14 cellular contexts compared by ENCODE assay signal in genomic region chr6:156102129-156102528, GRCh38.
DNase-seq lines count a peak whose midpoint lies in the region; FAIRE-seq and TF ChIP-seq lines count a peak whose summit lies in the region.
"Had no signal": no experiment of that assay in that cellular context is flagged by ENCODE, and none has a peak within 500 bp of the region (broad histone marks: within the 10 kb centered on the region; RNA-seq: fewer than 3 reads in every experiment).

No MANE protein-coding gene starts in this region.

- WGBS in mammary epithelial cell (ENCODE audit: low coverage, missing lambda C conversion rate) = 47% methylated on average over 3 of the region's 3 CpGs

- no peaks in the 10 kb centered on the region for H3K9me3 Mint-ChIP-seq in MCF 10A (ENCODE audit: unreplicated experiment)

- H3K36me3 Mint-ChIP-seq in MCF 10A (ENCODE audit: insufficient read depth, unreplicated experiment) = no peaks in the 10 kb centered on the region

- H3K4me3 Mint-ChIP-seq in MCF 10A (ENCODE audit: unreplicated experiment) = no peak overlapping the region
- H3K4me3 Mint-ChIP-seq: B cell had no signal

- no peak overlapping the region for H3K27ac ChIP-seq in mammary epithelial cell (ENCODE audit: insufficient read depth, low read depth, low read length)
- H3K27ac ChIP-seq in OCI-LY1 (ENCODE audit: low read depth, low read length, poor library complexity, severe bottlenecking) = no peak overlapping the region
- H3K27ac ChIP-seq: coronary artery, Peyer's patch had no signal

- H3K9me2 ChIP-seq in OCI-LY1 (ENCODE audit: low read depth, low read length) = no peaks in the 10 kb centered on the region

- H3F3A ChIP-seq in OCI-LY1 (ENCODE audit: insufficient read depth, low read length) = no peaks in the 10 kb centered on the region

- no peak overlapping the region for H2AFZ ChIP-seq in mammary epithelial cell (ENCODE audit: low read depth, low read length)
- H2AFZ ChIP-seq in OCI-LY1 (ENCODE audit: low read length) = no peak overlapping the region

- BruUV-seq in MCF 10A (replicated peaks; lab: Mats Ljungman, UMichigan) (no TSS peak), mammary epithelial cell (replicated peaks; lab: Mats Ljungman, UMichigan) (no TSS peak)

- H3K4me1 ChIP-seq in mammary epithelial cell (ENCODE audit: insufficient read depth, low read length) (no peaks in the 10 kb centered on the region), OCI-LY1 (ENCODE audit: insufficient read depth, low read length, severe bottlenecking) (no peaks in the 10 kb centered on the region)
- H3K4me1 ChIP-seq: Peyer's patch had no signal

- intact Hi-C loops in MCF 10A (cut with micrococcal nuclease) (no loop called here), mammary epithelial cell (cut with micrococcal nuclease) (no loop called here)

- dilution Hi-C loops in mammary epithelial cell (cut with HindIII; ENCODE audit: low sequenced_read_pairs) = no loop called here

- H3K9me3 ChIP-seq in mammary epithelial cell (replicated peaks; ENCODE audit: insufficient read depth, low read length) (peaks cover 4% of the 10 kb centered on the region), OCI-LY1 (ENCODE audit: low read length) (no peaks in the 10 kb centered on the region)
- H3K9me3 ChIP-seq: Peyer's patch had no signal

- FAIRE-seq in HTR-8/SVneo (lab: Jason Lieb, UNC) = no peak

- no peaks in the 10 kb centered on the region for H3K36me3 ChIP-seq in mammary epithelial cell (ENCODE audit: insufficient read depth, low read length)
- no peaks in the 10 kb centered on the region for H3K36me3 ChIP-seq in OCI-LY1 (ENCODE audit: insufficient read depth, low read length)
- H3K36me3 ChIP-seq: Peyer's patch had no signal

- POLR2A ChIA-PET in MCF 10A (lab: Yijun Ruan, JAX) = interaction anchor here (0.7 kb wide), 1 partner anchor 1208 kb away, joined by 3 read pairs; no protein-coding TSS in a partner anchor

- H3K4me1 Mint-ChIP-seq in MCF 10A (ENCODE audit: insufficient read depth, unreplicated experiment) = no peaks in the 10 kb centered on the region
- H3K4me1 Mint-ChIP-seq: B cell had no signal

- H3K79me2 ChIP-seq in mammary epithelial cell (ENCODE audit: insufficient read depth, low read length) (no peaks in the 10 kb centered on the region), OCI-LY1 (ENCODE audit: insufficient read depth, low read length) (no peaks in the 10 kb centered on the region)

- DNase-seq in MCF 10A (ENCODE audit: unreplicated experiment) (peak; percentile 30), mammary epithelial cell (no peak), epithelial cell of proximal tubule (ENCODE audit: low read depth) (no peak), NCI-H1417 treated with DMSO at 0.1 percent for 48 hours (lab: John Stamatoyannopoulos, UW) (no peak), SIG-M5 (lab: John Stamatoyannopoulos, UW) (no peak), HTR-8/SVneo (ENCODE audit: insufficient read length, low spot score) (no peak), pons (ENCODE audit: low spot score) (no peak)
- DNase-seq: activated CD4-positive, alpha-beta T cell treated with anti-CD3 and anti-CD28 coated beads for 1 hour; activated gamma-delta T cell; NCI-H1105; Peyer's patch had no signal

- TF ChIP-seq CTCF in MCF 10A (IDR thresholded peaks at IDR 0.05; ENCODE audit: unreplicated experiment) = peak; percentile 21
- TF ChIP-seq CTCF in mammary epithelial cell (conservative IDR thresholded peaks at IDR 0.05 in 1 of 2, IDR thresholded peaks at IDR 0.05 in 1 of 2; ENCODE audit: extremely low read depth in 1 of 2, insufficient read depth in 1 of 2, low read depth in 1 of 2, low read length in 2 of 2) = peak in 1 of 2 donors; percentile 3
- peak; percentile 55 for TF ChIP-seq CTCF in OCI-LY1 (IDR thresholded peaks at IDR 0.05; ENCODE audit: low read length)
- peak; percentile 65 for TF ChIP-seq CTCF in epithelial cell of proximal tubule (conservative IDR thresholded peaks at IDR 0.05; ENCODE audit: low read depth, low read length)

- no peak overlapping the region for H3K9ac ChIP-seq in mammary epithelial cell (ENCODE audit: insufficient read depth, low read length)
- H3K9ac ChIP-seq in OCI-LY1 (ENCODE audit: low read length) = no peak overlapping the region

- no peak overlapping the region for H3K4me3 ChIP-seq in mammary epithelial cell (replicated peaks in 1 of 3; ENCODE audit: insufficient read depth in 1 of 3, low read depth in 2 of 3, low read length in 3 of 3)
- H3K4me3 ChIP-seq in OCI-LY1 (ENCODE audit: low read depth, low read length, poor library complexity, severe bottlenecking) = no peak overlapping the region
- H3K4me3 ChIP-seq in epithelial cell of proximal tubule (ENCODE audit: low read depth, low read length) = no peak overlapping the region
- H3K4me3 ChIP-seq: coronary artery, Peyer's patch had no signal

- H4K20me1 ChIP-seq in mammary epithelial cell (ENCODE audit: insufficient read depth, low read length) (no peaks in the 10 kb centered on the region), OCI-LY1 (ENCODE audit: insufficient read depth, low read length) (no peaks in the 10 kb centered on the region)

- in situ Hi-C loops in mammary epithelial cell (cut with MboI; ENCODE audit: low sequenced_read_pairs in 2 of 2) = no loop called here

- CTCF ChIA-PET in MCF 10A (lab: Yijun Ruan, JAX) = interaction anchor here (0.6 to 1.4 kb wide), 4 partner anchors 9 to 49 kb away, joined by 3 to 4 read pairs (median 3); no protein-coding TSS in a partner anchor
- CTCF ChIA-PET in mammary epithelial cell (lab: Charles Lee; ENCODE audit: low non-redundant PET) = no interaction called here

- H3K4me2 ChIP-seq in mammary epithelial cell (ENCODE audit: insufficient read depth, low read depth, low read length) (no peak overlapping the region), OCI-LY1 (ENCODE audit: low read length) (no peak overlapping the region)

- H3K27me3 Mint-ChIP-seq in MCF 10A (ENCODE audit: insufficient read depth, unreplicated experiment) = no peaks in the 10 kb centered on the region
- H3K27me3 Mint-ChIP-seq: B cell had no signal

- H3K27ac Mint-ChIP-seq in MCF 10A (ENCODE audit: low read depth, unreplicated experiment) = no peak overlapping the region
- H3K27ac Mint-ChIP-seq: B cell had no signal

- no peaks in the 10 kb centered on the region for H3K27me3 ChIP-seq in mammary epithelial cell (ENCODE audit: insufficient read depth, low read length)
- H3K27me3 ChIP-seq in OCI-LY1 (ENCODE audit: insufficient read depth, low read length) = no peaks in the 10 kb centered on the region
- H3K27me3 ChIP-seq: Peyer's patch had no signal
